In genomic region chr15:40812721-40813425, GRCh38 we compare ENCODE assay signal across 28 cellular contexts. TPM values are rescaled to one million over a fixed set of nuclear protein-coding genes. Genes with fewer than 3 reads are reported as not detected.
"Had no signal": no experiment of that assay in that cellular context is flagged by ENCODE, and none has a peak within 500 bp of the region (broad histone marks: within the 10 kb centered on the region; RNA-seq: fewer than 3 reads in every experiment).

No MANE protein-coding gene starts in this region.

- H3K4me3 Mint-ChIP-seq: natural killer cell treated with Interleukin-12 subunit alpha and Interleukin-12 subunit beta and Interleukin-15 and Interleukin-18, amount 100 ng/mL, for 72 hours; stimulated activated naive CD8-positive, alpha-beta T cell treated with anti-CD3 and anti-CD28 coated beads, Interleukin-15, amount 100 ng/mL, for 72 hours had no signal

- H3K9me3 Mint-ChIP-seq: natural killer cell treated with Interleukin-12 subunit alpha and Interleukin-12 subunit beta and Interleukin-15 and Interleukin-18, amount 100 ng/mL, for 72 hours; stimulated activated naive CD8-positive, alpha-beta T cell treated with anti-CD3 and anti-CD28 coated beads, Interleukin-15, amount 100 ng/mL, for 72 hours had no signal

- H3K9me3 ChIP-seq: heart right ventricle, neutrophil, spleen, testis had no signal

- H3K36me3 Mint-ChIP-seq: natural killer cell treated with Interleukin-12 subunit alpha and Interleukin-12 subunit beta and Interleukin-15 and Interleukin-18, amount 100 ng/mL, for 72 hours had no signal

- H3K27ac Mint-ChIP-seq: natural killer cell treated with Interleukin-12 subunit alpha and Interleukin-12 subunit beta and Interleukin-15 and Interleukin-18, amount 100 ng/mL, for 72 hours; stimulated activated naive CD8-positive, alpha-beta T cell treated with anti-CD3 and anti-CD28 coated beads, Interleukin-15, amount 100 ng/mL, for 72 hours had no signal

- H3K27me3 Mint-ChIP-seq: natural killer cell treated with Interleukin-12 subunit alpha and Interleukin-12 subunit beta and Interleukin-15 and Interleukin-18, amount 100 ng/mL, for 72 hours; stimulated activated naive CD8-positive, alpha-beta T cell treated with anti-CD3 and anti-CD28 coated beads, Interleukin-15, amount 100 ng/mL, for 72 hours had no signal

- H3K4me3 ChIP-seq: dorsolateral prefrontal cortex, heart right ventricle, spleen, testis had no signal

- H3K27me3 ChIP-seq: dorsolateral prefrontal cortex, heart right ventricle, neutrophil, spleen, testis had no signal

- H3K27ac ChIP-seq: dorsolateral prefrontal cortex, heart right ventricle, neutrophil, spleen, testis had no signal

- ATAC-seq: esophagus mucosa; heart right ventricle; sciatic nerve; stimulated activated naive CD8-positive, alpha-beta T cell treated with anti-CD3 and anti-CD28 coated beads, Interleukin-15, amount 100 ng/mL, for 72 hours had no signal

- DNase-seq: central memory CD4-positive, alpha-beta T cell; cortex of kidney; dorsolateral prefrontal cortex; effector CD8-positive, alpha-beta T cell; heart right ventricle; hypothalamus; kidney glomerular epithelial cell; mammary epithelial cell; spleen; stimulated activated CD4-positive, alpha-beta T cell treated with anti-CD3 and anti-CD28 coated beads, Interleukin-15, amount 100 ng/mL, for 24 hours; stimulated activated CD4-positive, alpha-beta T cell treated with anti-CD3 and anti-CD28 coated beads, Interleukin-1b, Interleukin-23, amount 100 ng/mL, for 48 hours; stimulated activated naive CD8-positive, alpha-beta T cell treated with anti-CD3 and anti-CD28 coated beads, Interleukin-15, amount 100 ng/mL, for 72 hours; testis; trophoblast cell had no signal

RNA-seq across cellular contexts. Expression of gene PPP1R14D, which starts 15.6 kb away (rescaled TPM):
- total RNA-seq: dorsolateral prefrontal cortex; esophagus mucosa; fibroblast of lung; frontal cortex; glomerular endothelial cell; heart right ventricle; liver; mammary epithelial cell; mesenteric fat pad; natural killer cell treated with Interleukin-12 subunit alpha and Interleukin-12 subunit beta and Interleukin-15 and Interleukin-18, amount 100 ng/mL, for 72 hours; osteocyte; pulmonary artery endothelial cell; sciatic nerve; skeletal muscle tissue; spleen; subcutaneous adipose tissue; urinary bladder had no signal
- polyA plus RNA-seq: fibroblast of lung, heart right ventricle, liver, mammary epithelial cell, urinary bladder had no signal

RNA-seq across cellular contexts. Expression of gene C15orf62, which starts 43.1 kb away (rescaled TPM):
- total RNA-seq: frontal cortex, glomerular endothelial cell, osteocyte, skeletal muscle tissue had no signal
